12 cellular contexts compared by ENCODE assay signal in genomic region chr10:30857803-30858202, GRCh38.
DNase-seq lines count a peak whose midpoint lies in the region; FAIRE-seq and TF ChIP-seq lines count a peak whose summit lies in the region.
"Had no signal": no experiment of that assay in that cellular context is flagged by ENCODE, and none has a peak within 500 bp of the region (broad histone marks: within the 10 kb centered on the region; RNA-seq: fewer than 3 reads in every experiment).

No MANE protein-coding gene starts in this region.

- no peaks in the 10 kb centered on the region for H3K27me3 Mint-ChIP-seq in astrocyte (ENCODE audit: low read depth, unreplicated experiment)
- no peaks in the 10 kb centered on the region for H3K27me3 Mint-ChIP-seq in activated CD4-positive, alpha-beta T cell treated with anti-CD3 and anti-CD28 coated beads, Interleukin-2, amount 10 ng/mL, durations not matched to agents 7 days and 5 days

- H3K9me3 ChIP-seq in astrocyte (ENCODE audit: insufficient read depth, low read depth, low read length) (no peaks in the 10 kb centered on the region), left ventricle myocardium inferior (replicated peaks) (no peaks in the 10 kb centered on the region), skeletal muscle tissue (ENCODE audit: control insufficient read depth in 3 of 3, low read length in 3 of 3) (no peaks in the 10 kb centered on the region)

- H3K9ac ChIP-seq in astrocyte (ENCODE audit: low read length), result no peak overlapping the region
- peak overlapping the region in 1 of 3 donors; percentile 10 for H3K9ac ChIP-seq in skeletal muscle tissue (ENCODE audit: low read depth in 1 of 3, low read length in 3 of 3)

- intact Hi-C loops in left ventricle myocardium inferior (cut with micrococcal nuclease), result no loop called here

- no peaks in the 10 kb centered on the region for H3K36me3 Mint-ChIP-seq in astrocyte (ENCODE audit: low read depth, unreplicated experiment)
- H3K36me3 Mint-ChIP-seq in activated CD4-positive, alpha-beta T cell treated with anti-CD3 and anti-CD28 coated beads, Interleukin-2, amount 10 ng/mL, durations not matched to agents 7 days and 5 days (ENCODE audit: low read depth), result no peaks in the 10 kb centered on the region

- H3K79me2 ChIP-seq in astrocyte (ENCODE audit: insufficient read depth, low read length), result no peaks in the 10 kb centered on the region

- no peak overlapping the region for H2AFZ ChIP-seq in astrocyte (ENCODE audit: low read depth, low read length)

- no peaks in the 10 kb centered on the region for H4K20me1 ChIP-seq in astrocyte (ENCODE audit: insufficient read depth, low read length)

- H3K4me3 Mint-ChIP-seq in astrocyte (ENCODE audit: unreplicated experiment), result no peak overlapping the region
- no peak overlapping the region for H3K4me3 Mint-ChIP-seq in activated CD4-positive, alpha-beta T cell treated with anti-CD3 and anti-CD28 coated beads, Interleukin-2, amount 10 ng/mL, durations not matched to agents 7 days and 5 days

- H3K27ac Mint-ChIP-seq in astrocyte (ENCODE audit: unreplicated experiment), result peak overlapping the region; percentile 65
- no peak overlapping the region for H3K27ac Mint-ChIP-seq in activated CD4-positive, alpha-beta T cell treated with anti-CD3 and anti-CD28 coated beads, Interleukin-2, amount 10 ng/mL, durations not matched to agents 7 days and 5 days

- H3K36me3 ChIP-seq in astrocyte (ENCODE audit: insufficient read depth, low read length), result no peaks in the 10 kb centered on the region
- no peaks in the 10 kb centered on the region for H3K36me3 ChIP-seq in left ventricle myocardium inferior
- H3K36me3 ChIP-seq in skeletal muscle tissue (ENCODE audit: control insufficient read depth in 3 of 3, insufficient read depth in 3 of 3, low read length in 3 of 3), result no peaks in the 10 kb centered on the region

- TF ChIP-seq CTCF in astrocyte (IDR thresholded peaks at IDR 0.05; ENCODE audit: insufficient read depth, low read depth, low read length), result no peak
- no peak for TF ChIP-seq CTCF in left ventricle myocardium inferior (IDR thresholded peaks at IDR 0.05; ENCODE audit: borderline replicate concordance)

- no peak overlapping the region for H3K4me2 ChIP-seq in astrocyte (ENCODE audit: low read length)

- POLR2A ChIA-PET in activated CD4-positive, alpha-beta T cell treated with anti-CD3 and anti-CD28 coated beads, Interleukin-2, amount 10 ng/mL, durations not matched to agents 7 days and 5 days (lab: Charles Lee), result no interaction called here

- DNase-seq in GM04503 (ENCODE audit: low read depth) (peak; percentile 75), astrocyte (ENCODE audit: low read depth) (peak; percentile 60), left ventricle myocardium inferior (peak; percentile 77), NCI-H748 (lab: John Stamatoyannopoulos, UW; ENCODE audit: unreplicated experiment) (no peak), NCI-H2171 treated with DMSO at 0.1 percent for 48 hours (lab: John Stamatoyannopoulos, UW) (no peak), A172 (ENCODE audit: low spot score) (no peak)
- no peak for DNase-seq in activated CD4-positive, alpha-beta T cell treated with anti-CD3 and anti-CD28 coated beads, Interleukin-2, amount 10 ng/mL, durations not matched to agents 7 days and 5 days
- DNase-seq: DMS79; effector CD8-positive, alpha-beta T cell had no signal

- no peaks in the 10 kb centered on the region for H3K27me3 ChIP-seq in astrocyte (ENCODE audit: insufficient read depth, low read length)
- no peaks in the 10 kb centered on the region for H3K27me3 ChIP-seq in left ventricle myocardium inferior (ENCODE audit: low read depth)
- no peaks in the 10 kb centered on the region for H3K27me3 ChIP-seq in skeletal muscle tissue (ENCODE audit: control insufficient read depth in 3 of 3, insufficient read depth in 3 of 3, low read length in 3 of 3)

- H3K4me1 ChIP-seq in astrocyte (ENCODE audit: insufficient read depth, low read length), result no peaks in the 10 kb centered on the region
- peaks cover 48% of the 10 kb centered on the region for H3K4me1 ChIP-seq in left ventricle myocardium inferior
- H3K4me1 ChIP-seq in skeletal muscle tissue (ENCODE audit: control insufficient read depth in 3 of 3, insufficient read depth in 3 of 3, low read length in 3 of 3), result peaks cover 7 to 27% (median 20%) of the 10 kb centered on the region in 3 donors

- H3K9me3 Mint-ChIP-seq in astrocyte (ENCODE audit: unreplicated experiment), result no peaks in the 10 kb centered on the region
- no peaks in the 10 kb centered on the region for H3K9me3 Mint-ChIP-seq in activated CD4-positive, alpha-beta T cell treated with anti-CD3 and anti-CD28 coated beads, Interleukin-2, amount 10 ng/mL, durations not matched to agents 7 days and 5 days

- H3K27ac ChIP-seq in astrocyte (ENCODE audit: low read depth, low read length), result no peak overlapping the region
- H3K27ac ChIP-seq in left ventricle myocardium inferior (replicated peaks), result peak overlapping the region; percentile 78
- peak overlapping the region; percentile 53 for H3K27ac ChIP-seq in skeletal muscle tissue (ENCODE audit: low read depth, low read length)

- peak; percentile 32 for FAIRE-seq in astrocyte (lab: Jason Lieb, UNC)
- FAIRE-seq: GM19239, RCC 7860 had no signal

- peaks cover 4% of the 10 kb centered on the region for H3K4me1 Mint-ChIP-seq in astrocyte (ENCODE audit: low read depth, unreplicated experiment)
- peaks cover 2% of the 10 kb centered on the region for H3K4me1 Mint-ChIP-seq in activated CD4-positive, alpha-beta T cell treated with anti-CD3 and anti-CD28 coated beads, Interleukin-2, amount 10 ng/mL, durations not matched to agents 7 days and 5 days

- H3K4me3 ChIP-seq in astrocyte (ENCODE audit: insufficient read depth, low read depth, low read length) (no peak overlapping the region), left ventricle myocardium inferior (no peak overlapping the region), skeletal muscle tissue (ENCODE audit: low read length in 3 of 3) (no peak overlapping the region)

- CTCF ChIA-PET in activated CD4-positive, alpha-beta T cell treated with anti-CD3 and anti-CD28 coated beads, Interleukin-2, amount 10 ng/mL, durations not matched to agents 7 days and 5 days (lab: Charles Lee), result no interaction called here

Comparison
In these comparisons a context has a peak if more than half of its experiments do, and no peak if none do; other contexts are left out.
1. DNase-seq: peak in GM04503 (single experiment), astrocyte (single experiment) and left ventricle myocardium inferior (single experiment); none in NCI-H748 (single experiment), activated CD4-positive, alpha-beta T cell treated with anti-CD3 and anti-CD28 coated beads, Interleukin-2, amount 10 ng/mL, durations not matched to agents 7 days and 5 days (single experiment), NCI-H2171 treated with DMSO at 0.1 percent for 48 hours (single experiment) and A172 (single experiment).